8 cellular contexts compared by ENCODE assay signal in genomic region chr11:63871962-63872832, GRCh38. TPM values are rescaled to one million over a fixed set of nuclear protein-coding genes. Genes with fewer than 3 reads are reported as not detected.
A peak's percentile ranks its signal among the peaks of the same experiment; 100 is the strongest.
DNase-seq lines count a peak whose midpoint lies in the region; ATAC-seq and TF ChIP-seq lines count a peak whose summit lies in the region.

No MANE protein-coding gene starts in this region.

- H3K27ac ChIP-seq in HL-60 (replicated peaks) = peak overlapping the region; percentile 1; the same call in 1 of the 2 replicates

- peak; percentile 60 for TF ChIP-seq CTCF in HL-60 (IDR thresholded peaks at IDR 0.05; ENCODE audit: insufficient read depth, low read length)
- peak; percentile 30 for TF ChIP-seq CTCF in astrocyte of the spinal cord (IDR thresholded peaks at IDR 0.05; ENCODE audit: low read depth, low read length)

- DNase-seq in NCI-H187 (lab: John Stamatoyannopoulos, UW) = peak; percentile 6 to 18
- no peak for DNase-seq in NCI-H187 treated with DMSO at 0.1 percent for 48 hours (lab: John Stamatoyannopoulos, UW)
- peak; percentile 98 to 99 for DNase-seq in HL-60 (ENCODE audit: low read depth in 1 of 2, low spot score in 1 of 2)
- peak; percentile 94 for DNase-seq in RPMI8226
- peak; percentile 89 for DNase-seq in astrocyte of the spinal cord (ENCODE audit: low read depth, low spot score)
- peak; percentile 92 for DNase-seq in hepatic stellate cell (ENCODE audit: low spot score)
- peak; percentile 98 for DNase-seq in renal cortical epithelial cell (ENCODE audit: low read depth)

- H3K27me3 ChIP-seq in HL-60 (ENCODE audit: insufficient read depth, poor library complexity, severe bottlenecking) = no peaks in the 10 kb centered on the region

- in situ Hi-C loops in astrocyte of the spinal cord (cut with HindIII; ENCODE audit: low sequenced_read_pairs) = no loop called here

- H3K4me3 ChIP-seq in HL-60 (replicated peaks; ENCODE audit: insufficient read depth, low read length) (no peak overlapping the region), astrocyte of the spinal cord (ENCODE audit: low read depth, low read length) (no peak overlapping the region)

- peak; percentile 92 for ATAC-seq in GM21447 (IDR thresholded peaks at IDR 0.05; ENCODE audit: unreplicated experiment)

RNA-seq across cellular contexts. Expression of gene MARK2, which starts 33.3 kb away (rescaled TPM):
- total RNA-seq in renal cortical epithelial cell = 12.5 and 25.2 TPM in 2 replicates

RNA-seq across cellular contexts. Expression of gene RCOR2, which starts 44.8 kb away (rescaled TPM):
- 0.35 and 1.6 TPM in 2 replicates for total RNA-seq in renal cortical epithelial cell

RNA-seq across cellular contexts. Expression of gene SPINDOC, which starts 58.9 kb away (rescaled TPM):
- total RNA-seq in renal cortical epithelial cell = 11.8 and 12.6 TPM in 2 replicates
